In genomic region chr13:48019796-48020195, GRCh38 we compare ENCODE assay signal across 33 cellular contexts.
"Had no signal": no experiment of that assay in that cellular context is flagged by ENCODE, and none has a peak within 500 bp of the region (broad histone marks: within the 10 kb centered on the region; RNA-seq: fewer than 3 reads in every experiment).

No MANE protein-coding gene starts in this region.

- H3K4me3 ChIP-seq: adrenal gland, ascending aorta, body of pancreas, breast epithelium, cardiac muscle cell had no signal

- DNase-seq: activated effector memory CD4-positive, alpha-beta T cell treated with anti-CD3 and anti-CD28 coated beads, Interleukin-2, amount 50 U/mL, for 16 hours; activated effector memory CD4-positive, alpha-beta T cell treated with Interleukin-2 at 50 U/mL for 16 hours; activated gamma-delta T cell; activated gamma-delta T cell treated with Interleukin-2 at 50 U/mL for 16 hours; activated naive CD4-positive, alpha-beta T cell; activated naive CD4-positive, alpha-beta T cell treated with anti-CD3 and anti-CD28 coated beads for 36 hours; activated naive CD4-positive, alpha-beta T cell treated with anti-CD3 and anti-CD28 coated beads, Interleukin-2, amount 10 ng/mL, durations not matched to agents 7 days and 5 days; activated naive CD4-positive, alpha-beta T cell treated with anti-CD3 and anti-CD28 coated beads, Interleukin-2, amount 50 U/mL, for 16 hours; activated naive CD4-positive, alpha-beta T cell treated with Interleukin-2 at 50 U/mL for 16 hours; activated naive CD8-positive, alpha-beta T cell treated with anti-CD3 and anti-CD28 coated beads for 36 hours; activated naive CD8-positive, alpha-beta T cell treated with anti-CD3 and anti-CD28 coated beads, Interleukin-2, amount 10 ng/mL, durations not matched to agents 7 days and 5 days; activated naive CD8-positive, alpha-beta T cell treated with anti-CD3 and anti-CD28 coated beads, Interleukin-2, amount 50 U/mL, for 24 hours; activated T-cell treated with anti-CD3 and anti-CD28 coated beads, Interleukin-2, amount 50 U/mL, for 4 hours; activated T-cell treated with anti-CD3 and anti-CD28 coated beads, Interleukin-2, amount 50 U/mL, for 48 hours; activated T-cell treated with anti-CD3 and anti-CD28 coated beads, Interleukin-2, amount 50 U/mL, for 72 hours; adrenal gland; amniotic stem cell; amygdala; anterior cingulate cortex; aorta; body of pancreas; brain microvascular endothelial cell; caudate nucleus; central memory CD4-positive, alpha-beta T cell; cerebellar nuclear complex had no signal

- H3K9me3 ChIP-seq: adrenal gland, ascending aorta, body of pancreas, breast epithelium had no signal

- FAIRE-seq: astrocyte, bronchial epithelial cell, colon had no signal

- H3K27ac ChIP-seq: adrenal gland, ascending aorta, body of pancreas, brain microvascular endothelial cell, breast epithelium, cardiac muscle cell had no signal

- H3K36me3 ChIP-seq: adrenal gland, ascending aorta, brain microvascular endothelial cell, breast epithelium, cardiac muscle cell had no signal

- ATAC-seq: activated naive CD4-positive, alpha-beta T cell treated with anti-CD3 and anti-CD28 coated beads, Interleukin-2, amount 50 U/mL, for 72 hours; activated naive CD8-positive, alpha-beta T cell treated with anti-CD3 and anti-CD28 coated beads, Interleukin-2, amount 50 U/mL, for 24 hours; activated T-cell treated with anti-CD3 and anti-CD28 coated beads, Interleukin-2, amount 50 U/mL, for 4 hours; activated T-cell treated with anti-CD3 and anti-CD28 coated beads, Interleukin-2, amount 50 U/mL, for 72 hours; activated T-helper 17 cell treated with anti-CD3 and anti-CD28 coated beads, Interleukin-2, amount 50 U/mL, for 72 hours; body of pancreas had no signal

- H3K4me1 ChIP-seq: adrenal gland, ascending aorta, body of pancreas, breast epithelium had no signal

- H3K27me3 ChIP-seq: adrenal gland, ascending aorta, body of pancreas, brain microvascular endothelial cell, breast epithelium, cardiac muscle cell had no signal
